1 cellular context compared by ENCODE assay signal in genomic region chr4:39044364-39044946, GRCh38.
A peak's percentile ranks its signal among the peaks of the same experiment; 100 is the strongest.
TF ChIP-seq lines count a peak whose summit lies in the region.

No MANE protein-coding gene starts in this region.

TF ChIP-seq in K562, 482 proteins besides CTCF, POLR2A, EP300 and RAD21 (continued from another document and continues in another):
- peak in 1 of 2 experiments; percentile 81; a peak in 2 of 4 replicates for TF ChIP-seq MAZ (CRISPR knock-in tag; conservative IDR thresholded peaks at IDR 0.05 in 1 of 2, IDR thresholded peaks at IDR 0.05 in 1 of 2)
- TF ChIP-seq VEZF1 (CRISPR knock-in tag; IDR thresholded peaks at IDR 0.05), result peak; percentile 94
- TF ChIP-seq SNIP1 (IDR thresholded peaks at IDR 0.05; ENCODE audit: low read depth), result no peak
- no peak for TF ChIP-seq POU5F1 (IDR thresholded peaks at IDR 0.05; ENCODE audit: borderline replicate concordance, low read depth, low read length, partially characterized antibody)
- TF ChIP-seq MTA1 (IDR thresholded peaks at IDR 0.05; ENCODE audit: borderline replicate concordance), result 0 out of 2 replicates have a peak, but pooled peaks have one; percentile 24
- TF ChIP-seq NBN (IDR thresholded peaks at IDR 0.05; ENCODE audit: low read depth), result 0 out of 2 replicates have a peak, but pooled peaks have one; percentile 20
- no peak for TF ChIP-seq MGA (IDR thresholded peaks at IDR 0.05)
- TF ChIP-seq KDM5B (IDR thresholded peaks at IDR 0.05; ENCODE audit: insufficient replicate concordance, low read depth, low read length), result peak; percentile 7
- 0 out of 2 replicates have a peak, but pooled peaks have one; percentile 15 for TF ChIP-seq ARID1B (IDR thresholded peaks at IDR 0.05)
- TF ChIP-seq RCOR1 (IDR thresholded peaks at IDR 0.05; ENCODE audit: borderline replicate concordance in 1 of 2, low read depth in 2 of 2, low read length in 2 of 2), result peak in 1 of 2 experiments; percentile 70; a peak in 2 of 4 replicates
- no peak for TF ChIP-seq RB1 (IDR thresholded peaks at IDR 0.05; ENCODE audit: low read depth)
- TF ChIP-seq MBD2 (IDR thresholded peaks at IDR 0.05; ENCODE audit: borderline replicate concordance, low read depth), result peak; percentile 55
- TF ChIP-seq POLR2H (tag; IDR thresholded peaks at IDR 0.05; ENCODE audit: low read depth), result 0 out of 2 replicates have a peak, but pooled peaks have one; percentile 37
- TF ChIP-seq NCOR1 (IDR thresholded peaks at IDR 0.05), result peak; percentile 24; the same call in 1 of the 2 replicates
- 0 out of 2 replicates have a peak, but pooled peaks have one; percentile 9 for TF ChIP-seq SPI1 (IDR thresholded peaks at IDR 0.05; ENCODE audit: borderline replicate concordance, low read depth, low read length)
- no peak for TF ChIP-seq PBX2 (CRISPR knock-in tag; IDR thresholded peaks at IDR 0.05; ENCODE audit: low read depth)
- TF ChIP-seq PBX2 (tag; conservative IDR thresholded peaks at IDR 0.05; ENCODE audit: low read depth), result no peak
- TF ChIP-seq ZNF639 (CRISPR knock-in tag; conservative IDR thresholded peaks at IDR 0.05 in 1 of 2, IDR thresholded peaks at IDR 0.05 in 1 of 2), result peak in 1 of 2 experiments; percentile 98; a peak in 2 of 4 replicates
- TF ChIP-seq TEAD4 (IDR thresholded peaks at IDR 0.05; ENCODE audit: low read length), result peak; percentile 56
- TF ChIP-seq TEAD4 (CRISPR knock-in tag; IDR thresholded peaks at IDR 0.05; ENCODE audit: borderline replicate concordance), result no peak
- peak; percentile 75; the same call in 1 of the 2 replicates for TF ChIP-seq ZBTB7A (IDR thresholded peaks at IDR 0.05; ENCODE audit: borderline replicate concordance, control insufficient read depth, low read depth, low read length)
- no peak for TF ChIP-seq RFX7 (CRISPR knock-in tag; IDR thresholded peaks at IDR 0.05)
- 0 out of 2 replicates have a peak, but pooled peaks have one; percentile 7 for TF ChIP-seq MYC (IDR thresholded peaks at IDR 0.05; ENCODE audit: low read depth, low read length)
- no peak for TF ChIP-seq MYC (CRISPR knock-in tag; IDR thresholded peaks at IDR 0.05; ENCODE audit: borderline replicate concordance, low read depth)
- no peak for TF ChIP-seq TAF15 (IDR thresholded peaks at IDR 0.05; ENCODE audit: low read depth, low read length)
- peak; percentile 40 for TF ChIP-seq TBP (optimal IDR thresholded peaks at IDR 0.05; ENCODE audit: low read depth, low read length)
- peak; percentile 35 for TF ChIP-seq TAF1 (IDR thresholded peaks at IDR 0.05; ENCODE audit: control insufficient read depth, extremely low read depth, insufficient read depth, low read length, severe bottlenecking)
- peak; percentile 7; the same call in 1 of the 2 replicates for TF ChIP-seq LEF1 (IDR thresholded peaks at IDR 0.05)
- peak; percentile 61 for TF ChIP-seq JUND (IDR thresholded peaks at IDR 0.05; ENCODE audit: borderline replicate concordance, low read depth, low read length)
- no peak for TF ChIP-seq JUND (tag; IDR thresholded peaks at IDR 0.05; ENCODE audit: borderline replicate concordance, low read depth, low read length)
- TF ChIP-seq HMBOX1 (IDR thresholded peaks at IDR 0.05), result peak; percentile 64
- no peak for TF ChIP-seq MED1 (CRISPR knock-in tag; IDR thresholded peaks at IDR 0.05; ENCODE audit: borderline replicate concordance)
- TF ChIP-seq NR2C2 (CRISPR knock-in tag; IDR thresholded peaks at IDR 0.05), result no peak
- peak; percentile 85 for TF ChIP-seq NR2C2 (tag; IDR thresholded peaks at IDR 0.05)
- TF ChIP-seq SP1 (CRISPR knock-in tag; IDR thresholded peaks at IDR 0.05), result peak; percentile 32; the same call in 1 of the 2 replicates
- TF ChIP-seq SNRNP70 (optimal IDR thresholded peaks at IDR 0.05; ENCODE audit: low read depth, low read length), result no peak
- no peak for TF ChIP-seq ZNF77 (CRISPR knock-in tag; IDR thresholded peaks at IDR 0.05)
- 0 out of 2 replicates have a peak, but pooled peaks have one; percentile 8 for TF ChIP-seq ATF7 (IDR thresholded peaks at IDR 0.05)
- no peak for TF ChIP-seq KLF10 (CRISPR knock-in tag; IDR thresholded peaks at IDR 0.05)
- TF ChIP-seq EGR1 (conservative IDR thresholded peaks at IDR 0.05), result peak; percentile 59
- 0 out of 4 replicates have a peak, but pooled peaks of 1 of the 2 experiments have one; percentile 59 for TF ChIP-seq TBL1XR1 (IDR thresholded peaks at IDR 0.05; ENCODE audit: low read length in 2 of 2)
- TF ChIP-seq GABPA (tag; conservative IDR thresholded peaks at IDR 0.05; ENCODE audit: low read depth), result 0 out of 2 replicates have a peak, but pooled peaks have one; percentile 55
- no peak for TF ChIP-seq FOSL1 (tag; conservative IDR thresholded peaks at IDR 0.05)
- peak; percentile 21; the same call in 1 of the 2 replicates for TF ChIP-seq POLR2AphosphoS5 (IDR thresholded peaks at IDR 0.05; ENCODE audit: control insufficient read depth, insufficient read depth, low read depth, low read length)
- no peak for TF ChIP-seq PPARD (CRISPR knock-in tag; IDR thresholded peaks at IDR 0.05)
- TF ChIP-seq CHD2 (IDR thresholded peaks at IDR 0.05; ENCODE audit: low read depth, low read length), result 0 out of 2 replicates have a peak, but pooled peaks have one; percentile 28
- 0 out of 2 replicates have a peak, but pooled peaks have one; percentile 34 for TF ChIP-seq SMARCE1 (IDR thresholded peaks at IDR 0.05)
- TF ChIP-seq ZFP30 (CRISPR knock-in tag; IDR thresholded peaks at IDR 0.05; ENCODE audit: borderline replicate concordance), result no peak
- TF ChIP-seq YY1 (IDR thresholded peaks at IDR 0.05; ENCODE audit: borderline replicate concordance in 1 of 3, control insufficient read depth in 1 of 3, extremely low read depth in 1 of 3, insufficient read depth in 3 of 3, insufficient read length in 1 of 3, insufficient replicate concordance in 2 of 3, low read depth in 1 of 3, low read length in 2 of 3), result peak in 1 of 3 experiments; percentile 48
- 0 out of 2 replicates have a peak, but pooled peaks have one; percentile 17 for TF ChIP-seq NFIC (IDR thresholded peaks at IDR 0.05)
- TF ChIP-seq SMARCA4 (IDR thresholded peaks at IDR 0.05), result peak; percentile 29; the same call in 1 of the 2 replicates
